1 cellular context compared by ENCODE assay signal in genomic region chr17:43039646-43040045, GRCh38.
TF ChIP-seq lines count a peak whose summit lies in the region.

No MANE protein-coding gene starts in this region.

TF ChIP-seq in HepG2, 621 proteins besides CTCF, POLR2A, EP300 and RAD21:
- TF ChIP-seq ZNF598 (CRISPR knock-in tag; IDR thresholded peaks at IDR 0.05; ENCODE audit: borderline replicate concordance): no peak
